In genomic region chr22:28801845-28802594, GRCh38 we compare ENCODE assay signal across 1 cellular context.
TF ChIP-seq lines count a peak whose summit lies in the region.

No MANE protein-coding gene starts in this region.

TF ChIP-seq in HEK293, 187 proteins besides CTCF, POLR2A, EP300 and RAD21 (continued from another document):
- TF ChIP-seq ZBTB49 (tag by site-specific recombination; IDR thresholded peaks at IDR 0.05; ENCODE audit: low read depth) = no peak
- peak; percentile 75 for TF ChIP-seq ZNF692 (tag by site-specific recombination; IDR thresholded peaks at IDR 0.05)
- TF ChIP-seq MYNN (tag by site-specific recombination; IDR thresholded peaks at IDR 0.05; ENCODE audit: borderline replicate concordance) = peak; percentile 74; the same call in 1 of the 2 replicates
- TF ChIP-seq ZNF335 (tag by site-specific recombination; conservative IDR thresholded peaks at IDR 0.05) = 0 out of 2 replicates have a peak, but pooled peaks have one; percentile 35
- peak; percentile 27; the same call in 1 of the 2 replicates for TF ChIP-seq OSR2 (tag by site-specific recombination; IDR thresholded peaks at IDR 0.05)
